In the genomic region with DNA sequence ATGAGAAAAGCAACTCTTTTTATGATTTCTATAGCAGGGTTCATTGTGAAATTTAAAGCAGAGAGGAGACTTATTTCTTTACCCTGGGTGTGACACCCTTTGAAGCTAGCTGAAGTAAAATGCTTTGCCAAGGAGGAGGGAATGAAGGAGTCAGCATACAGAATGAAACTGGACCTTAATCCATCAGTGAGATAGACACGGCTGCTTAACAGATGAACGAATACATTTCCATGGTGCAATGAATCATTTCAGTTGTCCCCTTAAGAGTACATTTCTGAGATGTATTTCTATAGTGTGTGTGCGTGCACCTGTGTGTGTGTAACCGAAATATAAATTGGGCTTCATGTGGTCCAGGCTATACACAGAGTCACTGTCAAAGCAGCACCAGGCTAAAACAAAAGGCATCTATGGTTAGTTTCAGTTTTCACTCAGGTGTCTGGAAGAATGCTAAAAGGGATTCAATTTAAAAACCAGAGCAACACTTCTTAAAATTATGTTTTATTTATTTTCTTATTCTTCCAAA, we compare ENCODE assay signal across 2 cellular contexts.
TF ChIP-seq lines count a peak whose summit lies in the region.

No MANE protein-coding gene starts in this region.

TF ChIP-seq in HCT116, 20 proteins besides CTCF, POLR2A, EP300 and RAD21:
- TF ChIP-seq CEBPB (IDR thresholded peaks at IDR 0.05; ENCODE audit: low read depth) (no peak), ELF1 (IDR thresholded peaks at IDR 0.05; ENCODE audit: borderline replicate concordance, low read depth) (no peak), TCF7L2 (IDR thresholded peaks at IDR 0.05; ENCODE audit: borderline replicate concordance, extremely low read depth, insufficient read depth, insufficient read length) (no peak), POLR2AphosphoS5 (IDR thresholded peaks at IDR 0.05; ENCODE audit: low read depth, low read length) (no peak), JUND (IDR thresholded peaks at IDR 0.05) (no peak), YY1 (IDR thresholded peaks at IDR 0.05; ENCODE audit: extremely low read depth, insufficient replicate concordance, low read depth, low read length) (no peak), ZNF274 (IDR thresholded peaks at IDR 0.05; ENCODE audit: low read depth, low read length) (no peak), SP1 (IDR thresholded peaks at IDR 0.05; ENCODE audit: low read depth) (no peak), FOSL1 (IDR thresholded peaks at IDR 0.05; ENCODE audit: low read depth) (no peak), CBX3 (IDR thresholded peaks at IDR 0.05; ENCODE audit: low read depth) (no peak), EZH2 (IDR thresholded peaks at IDR 0.05) (no peak), SRF (IDR thresholded peaks at IDR 0.05; ENCODE audit: low read depth) (no peak)
- TF ChIP-seq, protein P1, sequence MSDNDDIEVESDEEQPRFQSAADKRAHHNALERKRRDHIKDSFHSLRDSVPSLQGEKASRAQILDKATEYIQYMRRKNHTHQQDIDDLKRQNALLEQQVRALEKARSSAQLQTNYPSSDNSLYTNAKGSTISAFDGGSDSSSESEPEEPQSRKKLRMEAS (IDR thresholded peaks at IDR 0.05) = no peak
- TF ChIP-seq, protein P2, sequence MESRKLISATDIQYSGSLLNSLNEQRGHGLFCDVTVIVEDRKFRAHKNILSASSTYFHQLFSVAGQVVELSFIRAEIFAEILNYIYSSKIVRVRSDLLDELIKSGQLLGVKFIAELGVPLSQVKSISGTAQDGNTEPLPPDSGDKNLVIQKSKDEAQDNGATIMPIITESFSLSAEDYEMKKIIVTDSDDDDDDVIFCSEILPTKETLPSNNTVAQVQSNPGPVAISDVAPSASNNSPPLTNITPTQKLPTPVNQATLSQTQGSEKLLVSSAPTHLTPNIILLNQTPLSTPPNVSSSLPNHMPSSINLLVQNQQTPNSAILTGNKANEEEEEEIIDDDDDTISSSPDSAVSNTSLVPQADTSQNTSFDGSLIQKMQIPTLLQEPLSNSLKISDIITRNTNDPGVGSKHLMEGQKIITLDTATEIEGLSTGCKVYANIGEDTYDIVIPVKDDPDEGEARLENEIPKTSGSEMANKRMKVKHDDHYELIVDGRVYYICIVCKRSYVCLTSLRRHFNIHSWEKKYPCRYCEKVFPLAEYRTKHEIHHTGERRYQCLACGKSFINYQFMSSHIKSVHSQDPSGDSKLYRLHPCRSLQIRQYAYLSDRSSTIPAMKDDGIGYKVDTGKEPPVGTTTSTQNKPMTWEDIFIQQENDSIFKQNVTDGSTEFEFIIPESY (IDR thresholded peaks at IDR 0.05; ENCODE audit: extremely low read depth, insufficient replicate concordance, low read length) = no peak
- TF ChIP-seq, protein P3, sequence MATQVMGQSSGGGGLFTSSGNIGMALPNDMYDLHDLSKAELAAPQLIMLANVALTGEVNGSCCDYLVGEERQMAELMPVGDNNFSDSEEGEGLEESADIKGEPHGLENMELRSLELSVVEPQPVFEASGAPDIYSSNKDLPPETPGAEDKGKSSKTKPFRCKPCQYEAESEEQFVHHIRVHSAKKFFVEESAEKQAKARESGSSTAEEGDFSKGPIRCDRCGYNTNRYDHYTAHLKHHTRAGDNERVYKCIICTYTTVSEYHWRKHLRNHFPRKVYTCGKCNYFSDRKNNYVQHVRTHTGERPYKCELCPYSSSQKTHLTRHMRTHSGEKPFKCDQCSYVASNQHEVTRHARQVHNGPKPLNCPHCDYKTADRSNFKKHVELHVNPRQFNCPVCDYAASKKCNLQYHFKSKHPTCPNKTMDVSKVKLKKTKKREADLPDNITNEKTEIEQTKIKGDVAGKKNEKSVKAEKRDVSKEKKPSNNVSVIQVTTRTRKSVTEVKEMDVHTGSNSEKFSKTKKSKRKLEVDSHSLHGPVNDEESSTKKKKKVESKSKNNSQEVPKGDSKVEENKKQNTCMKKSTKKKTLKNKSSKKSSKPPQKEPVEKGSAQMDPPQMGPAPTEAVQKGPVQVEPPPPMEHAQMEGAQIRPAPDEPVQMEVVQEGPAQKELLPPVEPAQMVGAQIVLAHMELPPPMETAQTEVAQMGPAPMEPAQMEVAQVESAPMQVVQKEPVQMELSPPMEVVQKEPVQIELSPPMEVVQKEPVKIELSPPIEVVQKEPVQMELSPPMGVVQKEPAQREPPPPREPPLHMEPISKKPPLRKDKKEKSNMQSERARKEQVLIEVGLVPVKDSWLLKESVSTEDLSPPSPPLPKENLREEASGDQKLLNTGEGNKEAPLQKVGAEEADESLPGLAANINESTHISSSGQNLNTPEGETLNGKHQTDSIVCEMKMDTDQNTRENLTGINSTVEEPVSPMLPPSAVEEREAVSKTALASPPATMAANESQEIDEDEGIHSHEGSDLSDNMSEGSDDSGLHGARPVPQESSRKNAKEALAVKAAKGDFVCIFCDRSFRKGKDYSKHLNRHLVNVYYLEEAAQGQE (IDR thresholded peaks at IDR 0.05; ENCODE audit: low read depth) = no peak
- TF ChIP-seq, protein P4, sequence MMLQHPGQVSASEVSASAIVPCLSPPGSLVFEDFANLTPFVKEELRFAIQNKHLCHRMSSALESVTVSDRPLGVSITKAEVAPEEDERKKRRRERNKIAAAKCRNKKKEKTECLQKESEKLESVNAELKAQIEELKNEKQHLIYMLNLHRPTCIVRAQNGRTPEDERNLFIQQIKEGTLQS (IDR thresholded peaks at IDR 0.05) = no peak

TF ChIP-seq in K562, 482 proteins besides CTCF, POLR2A, EP300 and RAD21:
- no peak for TF ChIP-seq SMARCA4 (IDR thresholded peaks at IDR 0.05)
- TF ChIP-seq, protein P5, sequence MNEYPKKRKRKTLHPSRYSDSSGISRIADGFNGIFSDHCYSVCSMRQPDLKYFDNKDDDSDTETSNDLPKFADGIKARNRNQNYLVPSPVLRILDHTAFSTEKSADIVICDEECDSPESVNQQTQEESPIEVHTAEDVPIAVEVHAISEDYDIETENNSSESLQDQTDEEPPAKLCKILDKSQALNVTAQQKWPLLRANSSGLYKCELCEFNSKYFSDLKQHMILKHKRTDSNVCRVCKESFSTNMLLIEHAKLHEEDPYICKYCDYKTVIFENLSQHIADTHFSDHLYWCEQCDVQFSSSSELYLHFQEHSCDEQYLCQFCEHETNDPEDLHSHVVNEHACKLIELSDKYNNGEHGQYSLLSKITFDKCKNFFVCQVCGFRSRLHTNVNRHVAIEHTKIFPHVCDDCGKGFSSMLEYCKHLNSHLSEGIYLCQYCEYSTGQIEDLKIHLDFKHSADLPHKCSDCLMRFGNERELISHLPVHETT (CRISPR knock-in tag; conservative IDR thresholded peaks at IDR 0.05 in 1 of 2, IDR thresholded peaks at IDR 0.05 in 1 of 2) = 0 out of 4 replicates have a peak, but pooled peaks of 1 of the 2 experiments have one; percentile 7
- no peak for TF ChIP-seq NR2C2 (CRISPR knock-in tag; IDR thresholded peaks at IDR 0.05)
- 0 out of 2 replicates have a peak, but pooled peaks have one; percentile 4 for TF ChIP-seq NR2C2 (tag; IDR thresholded peaks at IDR 0.05)
- no peak for TF ChIP-seq U2AF1 (optimal IDR thresholded peaks at IDR 0.05; ENCODE audit: low read depth, low read length)
- TF ChIP-seq, protein P6, sequence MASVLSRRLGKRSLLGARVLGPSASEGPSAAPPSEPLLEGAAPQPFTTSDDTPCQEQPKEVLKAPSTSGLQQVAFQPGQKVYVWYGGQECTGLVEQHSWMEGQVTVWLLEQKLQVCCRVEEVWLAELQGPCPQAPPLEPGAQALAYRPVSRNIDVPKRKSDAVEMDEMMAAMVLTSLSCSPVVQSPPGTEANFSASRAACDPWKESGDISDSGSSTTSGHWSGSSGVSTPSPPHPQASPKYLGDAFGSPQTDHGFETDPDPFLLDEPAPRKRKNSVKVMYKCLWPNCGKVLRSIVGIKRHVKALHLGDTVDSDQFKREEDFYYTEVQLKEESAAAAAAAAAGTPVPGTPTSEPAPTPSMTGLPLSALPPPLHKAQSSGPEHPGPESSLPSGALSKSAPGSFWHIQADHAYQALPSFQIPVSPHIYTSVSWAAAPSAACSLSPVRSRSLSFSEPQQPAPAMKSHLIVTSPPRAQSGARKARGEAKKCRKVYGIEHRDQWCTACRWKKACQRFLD (CRISPR knock-in tag; IDR thresholded peaks at IDR 0.05) = peak; percentile 38; the same call in 1 of the 2 replicates
- TF ChIP-seq NCOA4 (IDR thresholded peaks at IDR 0.05; ENCODE audit: partially characterized antibody) = no peak
- TF ChIP-seq, protein P7, sequence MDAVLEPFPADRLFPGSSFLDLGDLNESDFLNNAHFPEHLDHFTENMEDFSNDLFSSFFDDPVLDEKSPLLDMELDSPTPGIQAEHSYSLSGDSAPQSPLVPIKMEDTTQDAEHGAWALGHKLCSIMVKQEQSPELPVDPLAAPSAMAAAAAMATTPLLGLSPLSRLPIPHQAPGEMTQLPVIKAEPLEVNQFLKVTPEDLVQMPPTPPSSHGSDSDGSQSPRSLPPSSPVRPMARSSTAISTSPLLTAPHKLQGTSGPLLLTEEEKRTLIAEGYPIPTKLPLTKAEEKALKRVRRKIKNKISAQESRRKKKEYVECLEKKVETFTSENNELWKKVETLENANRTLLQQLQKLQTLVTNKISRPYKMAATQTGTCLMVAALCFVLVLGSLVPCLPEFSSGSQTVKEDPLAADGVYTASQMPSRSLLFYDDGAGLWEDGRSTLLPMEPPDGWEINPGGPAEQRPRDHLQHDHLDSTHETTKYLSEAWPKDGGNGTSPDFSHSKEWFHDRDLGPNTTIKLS (IDR thresholded peaks at IDR 0.05; ENCODE audit: borderline replicate concordance, low read depth) = no peak
